18 cellular contexts compared by ENCODE assay signal in genomic region chr5:95280692-95281091, GRCh38. TPM values are rescaled to one million over a fixed set of nuclear protein-coding genes. Genes with fewer than 3 reads are reported as not detected.
"Had no signal": no experiment of that assay in that cellular context is flagged by ENCODE, and none has a peak within 500 bp of the region (broad histone marks: within the 10 kb centered on the region; RNA-seq: fewer than 3 reads in every experiment).

No MANE protein-coding gene starts in this region.

- H3K27ac Mint-ChIP-seq: activated B cell treated with CpG ODN at 0.5 μM for 24 hours; activated CD8-positive, alpha-beta T cell treated with anti-CD3 and anti-CD28 coated beads for 36 hours; activated naive CD8-positive, alpha-beta T cell treated with anti-CD3 and anti-CD28 coated beads for 36 hours; immature natural killer cell; natural killer cell treated with Interleukin-12 subunit alpha and Interleukin-12 subunit beta and Interleukin-15 and Interleukin-18, amount 100 ng/mL, for 72 hours had no signal

- H3K36me3 Mint-ChIP-seq: activated naive CD8-positive, alpha-beta T cell treated with anti-CD3 and anti-CD28 coated beads for 36 hours; immature natural killer cell; natural killer cell treated with Interleukin-12 subunit alpha and Interleukin-12 subunit beta and Interleukin-15 and Interleukin-18, amount 100 ng/mL, for 72 hours had no signal

- H3K9me3 Mint-ChIP-seq: activated B cell treated with CpG ODN at 0.5 μM for 24 hours; activated CD8-positive, alpha-beta T cell treated with anti-CD3 and anti-CD28 coated beads for 36 hours; activated naive CD8-positive, alpha-beta T cell treated with anti-CD3 and anti-CD28 coated beads for 36 hours; endodermal cell; natural killer cell treated with Interleukin-12 subunit alpha and Interleukin-12 subunit beta and Interleukin-15 and Interleukin-18, amount 100 ng/mL, for 72 hours had no signal

- DNase-seq: activated B cell treated with CpG ODN at 0.5 μM for 24 hours; activated CD4-positive, alpha-beta T cell treated with anti-CD3 and anti-CD28 coated beads for 48 hours; activated CD8-positive, alpha-beta memory T cell treated with anti-CD3 and anti-CD28 coated beads, Interleukin-2, amount 50 U/mL, for 4 hours; activated CD8-positive, alpha-beta T cell treated with anti-CD3 and anti-CD28 coated beads for 36 hours; activated gamma-delta T cell treated with Interleukin-2 at 50 U/mL for 16 hours; activated naive CD8-positive, alpha-beta T cell treated with anti-CD3 and anti-CD28 coated beads for 36 hours; head of caudate nucleus; immature natural killer cell; right cardiac atrium; stimulated activated CD4-positive, alpha-beta T cell treated with anti-CD3 and anti-CD28 coated beads, Interleukin-4, amount 100 ng/mL, for 4 hours; stimulated activated CD8-positive, alpha-beta memory T cell treated with anti-CD3 and anti-CD28 coated beads, Interleukin-4, amount 100 ng/mL, for 48 hours; stimulated activated naive CD4-positive, alpha-beta T cell treated with Interleukin-2 at 50 U/mL for 16 hours had no signal

- H3K4me3 Mint-ChIP-seq: activated B cell treated with CpG ODN at 0.5 μM for 24 hours; activated CD8-positive, alpha-beta T cell treated with anti-CD3 and anti-CD28 coated beads for 36 hours; activated naive CD8-positive, alpha-beta T cell treated with anti-CD3 and anti-CD28 coated beads for 36 hours; endodermal cell; immature natural killer cell; natural killer cell treated with Interleukin-12 subunit alpha and Interleukin-12 subunit beta and Interleukin-15 and Interleukin-18, amount 100 ng/mL, for 72 hours had no signal

- H3K27ac ChIP-seq: prostate gland, skin epidermis, tibial nerve had no signal

- ATAC-seq: activated CD8-positive, alpha-beta T cell treated with anti-CD3 and anti-CD28 coated beads for 36 hours; natural killer cell treated with Interleukin-12 subunit alpha and Interleukin-12 subunit beta and Interleukin-15 and Interleukin-18, amount 100 ng/mL, for 72 hours; right cardiac atrium had no signal

- H3K4me3 ChIP-seq: prostate gland, skin epidermis, tibial nerve had no signal

RNA-seq across cellular contexts. Expression of gene MCTP1, which starts 4.2 kb away (rescaled TPM):
- total RNA-seq: T-helper 2 cell treated with Interferon-gamma antibody and Interleukin-4, amounts not matched to agents 100 ng/mL and 5 ng/mL, for 36 hours had no signal
